In the genomic region with DNA sequence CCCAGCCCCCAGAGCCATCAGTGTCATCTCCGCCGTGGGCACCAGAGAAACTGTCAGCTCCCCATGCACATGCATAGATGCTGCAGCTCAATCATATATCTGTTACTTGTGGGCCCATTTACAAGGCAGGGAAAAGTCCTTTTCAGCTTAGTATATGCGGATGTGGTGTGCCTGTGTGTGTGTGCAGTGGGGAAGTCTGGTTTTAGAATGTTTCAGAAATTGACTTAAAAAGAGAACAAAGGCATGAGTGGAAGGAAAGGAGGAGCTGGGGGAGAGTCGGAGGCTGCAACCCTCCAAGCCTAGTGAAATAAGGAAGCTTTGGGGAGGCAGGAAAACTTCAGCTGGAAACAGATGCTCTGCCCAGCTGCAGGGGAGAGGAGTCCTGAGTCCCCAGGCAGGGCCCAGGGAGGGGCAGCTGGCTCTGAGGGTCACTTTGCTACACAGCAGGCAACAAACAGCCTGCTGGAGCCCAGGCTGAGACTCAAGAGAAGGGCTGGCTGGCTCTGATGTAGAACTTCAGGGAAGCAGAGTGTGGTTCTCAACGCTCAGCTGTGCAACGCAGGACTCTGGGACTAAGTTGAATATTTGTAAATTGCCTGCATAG, we compare ENCODE assay signal across 29 cellular contexts. TPM values are rescaled to one million over a fixed set of nuclear protein-coding genes. Genes with fewer than 3 reads are reported as not detected.
DNase-seq lines count a peak whose midpoint lies in the region; ATAC-seq and TF ChIP-seq lines count a peak whose summit lies in the region.
"Had no signal": no experiment of that assay in that cellular context is flagged by ENCODE, and none has a peak within 500 bp of the region (broad histone marks: within the 10 kb centered on the region; RNA-seq: fewer than 3 reads in every experiment).

No MANE protein-coding gene starts in this region.

- no peak overlapping the region for H2BK12ac ChIP-seq in neuronal stem cell (ENCODE audit: low read length)

- no CpG with 5 or more reads among the region's 6 CpGs for WGBS in neuronal stem cell (ENCODE audit: extremely low coverage in 2 of 2, insufficient read length in 2 of 2, insufficient replicate concordance in 1 of 2), 2 donors

- no peak overlapping the region for H3K23ac ChIP-seq in neuronal stem cell (ENCODE audit: low read depth, low read length, poor library complexity)

- no peaks in the 10 kb centered on the region for H3K79me1 ChIP-seq in neuronal stem cell (ENCODE audit: low read depth, low read length)

- no peak overlapping the region for H2AFZ ChIP-seq in neuronal stem cell (ENCODE audit: low read length)
- H2AFZ ChIP-seq: hepatocyte had no signal

- no peak for TF ChIP-seq CTCF in left ventricle myocardium inferior (IDR thresholded peaks at IDR 0.05; ENCODE audit: borderline replicate concordance)

- peak overlapping the region; percentile 27 for H3K9ac ChIP-seq in neuronal stem cell (ENCODE audit: low read depth, low read length, poor library complexity)

- H2BK120ac ChIP-seq in neuronal stem cell (ENCODE audit: low read depth, low read length): no peak overlapping the region

- H3K4ac ChIP-seq in neuronal stem cell (ENCODE audit: low read length): no peak overlapping the region

- H3K27me3 ChIP-seq in left ventricle myocardium inferior (ENCODE audit: low read depth): peaks cover 71% of the 10 kb centered on the region
- peaks cover 0 to 35% (median 0%) of the 10 kb centered on the region in 3 experiments for H3K27me3 ChIP-seq in neuronal stem cell (ENCODE audit: control insufficient read depth in 3 of 3, insufficient read depth in 3 of 3, low read depth in 1 of 3, low read length in 3 of 3)
- H3K27me3 ChIP-seq: ascending aorta, hepatocyte, vagina had no signal

- H3K4me2 ChIP-seq in neuronal stem cell (ENCODE audit: insufficient read depth, low read length, poor library complexity, severe bottlenecking): no peak overlapping the region
- H3K4me2 ChIP-seq: hepatocyte had no signal

- DNase-seq in Right ventricle myocardium inferior (ENCODE audit: missing footprints): no peak
- no peak for DNase-seq in left ventricle myocardium inferior
- DNase-seq in Jurkat, Clone E6-1 (ENCODE audit: low read depth, low spot score): peak; percentile 84
- peak; percentile 28 for DNase-seq in RPMI8226
- DNase-seq in neuronal stem cell (ENCODE audit: low spot score): no peak
- DNase-seq in AG08396 (ENCODE audit: low spot score): no peak
- DNase-seq in NCI-H526 treated with DMSO at 0.1 percent for 48 hours (lab: John Stamatoyannopoulos, UW): no peak
- DNase-seq: activated naive CD4-positive, alpha-beta T cell treated with anti-CD3 and anti-CD28 coated beads, Interleukin-2, amount 10 ng/mL, durations not matched to agents 7 days and 5 days; DND-41; immature natural killer cell; left lung; MM.1S; NCI-H187; NCI-H748 treated with DMSO at 0.1 percent for 48 hours; small intestine; stimulated activated CD4-positive, alpha-beta T cell treated with anti-CD3 and anti-CD28 coated beads, Interleukin-2, amount 100 ng/mL, for 24 hours; T-helper 17 cell had no signal

- H3K14ac ChIP-seq in neuronal stem cell (ENCODE audit: low read length): no peak overlapping the region

- H4K8ac ChIP-seq in neuronal stem cell (ENCODE audit: low read depth, low read length): no peak overlapping the region

- no peak overlapping the region for H2BK15ac ChIP-seq in neuronal stem cell (ENCODE audit: low read length)

- no peak overlapping the region for H4K91ac ChIP-seq in neuronal stem cell (ENCODE audit: low read depth, low read length, poor library complexity)

- peak; percentile 41 for ATAC-seq in Right ventricle myocardium inferior
- ATAC-seq: HCT116; left lung; stimulated activated effector memory CD8-positive, alpha-beta T cell treated with anti-CD3 and anti-CD28 coated beads, Interleukin-12 subunit alpha, Interleukin-12 subunit beta, amount 100 ng/mL, for 72 hours; T-helper 17 cell had no signal

- no peak overlapping the region for H2AK5ac ChIP-seq in neuronal stem cell (ENCODE audit: low read depth, low read length)

- H3K4me1 ChIP-seq in left ventricle myocardium inferior: no peaks in the 10 kb centered on the region
- H3K4me1 ChIP-seq in neuronal stem cell (ENCODE audit: control insufficient read depth in 2 of 2, insufficient read depth in 1 of 2, low read depth in 1 of 2, low read length in 2 of 2): peaks cover 0 to 3% of the 10 kb centered on the region in 2 donors
- H3K4me1 ChIP-seq: ascending aorta, SJSA1 had no signal

- no peak overlapping the region for H3K27ac ChIP-seq in left ventricle myocardium inferior (replicated peaks)
- no peak overlapping the region for H3K27ac ChIP-seq in neuronal stem cell (replicated peaks; ENCODE audit: low read length)
- H3K27ac ChIP-seq: ascending aorta, epithelial cell of prostate, hepatocyte, left lung, SJSA1, thoracic aorta had no signal

- no peak overlapping the region for H2BK5ac ChIP-seq in neuronal stem cell (ENCODE audit: low read length)

- H3K4me3 ChIP-seq in left ventricle myocardium inferior (no peak overlapping the region), neuronal stem cell (ENCODE audit: low read length in 2 of 2) (no peak overlapping the region)
- H3K4me3 ChIP-seq in Jurkat, Clone E6-1 (ENCODE audit: low read length): no peak overlapping the region
- H3K4me3 ChIP-seq: ascending aorta, hepatocyte, left lung, SJSA1, thoracic aorta, vagina had no signal

- no peak overlapping the region for H3K18ac ChIP-seq in neuronal stem cell (ENCODE audit: low read length)

- intact Hi-C loops in Right ventricle myocardium inferior (cut with DNase I): loop anchor here (10.0 kb wide), 1 partner anchor 228 kb away; no protein-coding TSS in a partner anchor
- intact Hi-C loops in left ventricle myocardium inferior (cut with micrococcal nuclease): no loop called here

- H3K9me3 ChIP-seq in left ventricle myocardium inferior (replicated peaks) (no peaks in the 10 kb centered on the region), neuronal stem cell (replicated peaks in 1 of 2; ENCODE audit: control insufficient read depth in 2 of 2, insufficient read depth in 1 of 2, low read depth in 1 of 2, low read length in 2 of 2) (no peaks in the 10 kb centered on the region)
- H3K9me3 ChIP-seq: ascending aorta, left lung, SJSA1, thoracic aorta, vagina had no signal

- no peaks in the 10 kb centered on the region for H3K36me3 ChIP-seq in left ventricle myocardium inferior
- H3K36me3 ChIP-seq in neuronal stem cell (replicated peaks in 1 of 2; ENCODE audit: control insufficient read depth in 2 of 2, insufficient read depth in 2 of 2, low read length in 2 of 2): no peaks in the 10 kb centered on the region
- H3K36me3 ChIP-seq: ascending aorta, left lung, SJSA1, thoracic aorta, vagina had no signal

RNA-seq across cellular contexts. Expression of a gene that starts 11.1 kb away (rescaled TPM):
- total RNA-seq in Right ventricle myocardium inferior (not detected), left ventricle myocardium inferior (not detected)
- not detected for polyA plus RNA-seq in Jurkat, Clone E6-1 (2012; ENCODE audit: insufficient read depth, insufficient read length)
- not detected for polyA plus RNA-seq in neuronal stem cell (2013, experiment 1 of 2)
- not detected for polyA plus RNA-seq in neuronal stem cell (2013, experiment 2 of 2)
- total RNA-seq: activated CD8-positive, alpha-beta memory T cell treated with anti-CD3 and anti-CD28 coated beads for 36 hours; ascending aorta; fibroblast of villous mesenchyme; hepatocyte; neural crest cell; SJSA1; T-helper 17 cell; thoracic aorta; vagina had no signal
- polyA plus RNA-seq: hepatocyte, IgD-negative memory B cell, immature natural killer cell, small intestine had no signal

RNA-seq across cellular contexts. Expression of a gene that starts 20.4 kb away (rescaled TPM):
- total RNA-seq in Right ventricle myocardium inferior: 0.46 TPM
- 0.30 TPM for total RNA-seq in left ventricle myocardium inferior
- not detected for polyA plus RNA-seq in Jurkat, Clone E6-1 (2012; ENCODE audit: insufficient read depth, insufficient read length)
- polyA plus RNA-seq in neuronal stem cell (2013, experiment 1 of 2): not detected
- not detected for polyA plus RNA-seq in neuronal stem cell (2013, experiment 2 of 2)
- total RNA-seq: activated CD8-positive, alpha-beta memory T cell treated with anti-CD3 and anti-CD28 coated beads for 36 hours; fibroblast of villous mesenchyme; neural crest cell; SJSA1 had no signal

RNA-seq across cellular contexts. Expression of a gene that starts 35.8 kb away (rescaled TPM):
- total RNA-seq in Right ventricle myocardium inferior (not detected), left ventricle myocardium inferior (not detected)
- polyA plus RNA-seq in Jurkat, Clone E6-1 (2012; ENCODE audit: insufficient read depth, insufficient read length): not detected
- polyA plus RNA-seq in neuronal stem cell (2013, experiment 1 of 2): not detected
- polyA plus RNA-seq in neuronal stem cell (2013, experiment 2 of 2): not detected
- total RNA-seq: activated CD8-positive, alpha-beta memory T cell treated with anti-CD3 and anti-CD28 coated beads for 36 hours; ascending aorta; fibroblast of villous mesenchyme; neural crest cell; SJSA1; T-helper 17 cell; thoracic aorta; vagina had no signal
- polyA plus RNA-seq: hepatocyte, small intestine had no signal

RNA-seq across cellular contexts. Expression of a gene that starts 57.2 kb away (rescaled TPM):
- total RNA-seq in Right ventricle myocardium inferior: 1.2 TPM
- total RNA-seq in left ventricle myocardium inferior: 0.71 TPM
- polyA plus RNA-seq in Jurkat, Clone E6-1 (2012; ENCODE audit: insufficient read depth, insufficient read length): not detected
- polyA plus RNA-seq in neuronal stem cell (2013, experiment 1 of 2): 0.03 TPM
- polyA plus RNA-seq in neuronal stem cell (2013, experiment 2 of 2): 0.04 TPM
- total RNA-seq: activated CD8-positive, alpha-beta memory T cell treated with anti-CD3 and anti-CD28 coated beads for 36 hours; ascending aorta; fibroblast of villous mesenchyme; neural crest cell; SJSA1; vagina had no signal

Comparison
In these comparisons a context has a peak if more than half of its experiments do, and no peak if none do; other contexts are left out.
1. DNase-seq: peak in Jurkat, Clone E6-1 (single experiment) and RPMI8226 (single experiment); none in Right ventricle myocardium inferior (single experiment), left ventricle myocardium inferior (single experiment), neuronal stem cell (single experiment), AG08396 (single experiment) and NCI-H526 treated with DMSO at 0.1 percent for 48 hours (single experiment).